ENCODE assay signal across 32 cellular contexts in the genomic region with DNA sequence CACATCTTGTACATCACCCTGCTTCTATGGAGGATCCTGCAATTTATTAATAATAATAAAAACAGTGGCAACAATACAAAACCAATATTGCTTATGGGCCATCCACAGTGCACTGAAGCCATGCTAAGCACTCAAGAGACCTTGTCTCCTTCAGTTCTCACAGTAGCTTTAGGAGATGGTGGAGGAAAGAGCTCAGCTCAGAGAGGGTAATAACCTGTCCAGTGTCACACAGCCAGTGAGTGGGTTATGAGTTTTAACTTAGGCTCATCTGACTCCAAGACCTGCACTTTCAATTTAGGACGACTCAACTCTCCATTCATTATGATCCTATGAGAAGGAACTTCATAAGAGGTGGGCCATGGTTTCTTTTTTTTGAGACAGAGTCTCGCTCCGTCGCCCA.
"Had no signal": no experiment of that assay in that cellular context is flagged by ENCODE, and none has a peak within 500 bp of the region (broad histone marks: within the 10 kb centered on the region; RNA-seq: fewer than 3 reads in every experiment).

No MANE protein-coding gene starts in this region.

- FAIRE-seq: small intestine, urothelium cell line had no signal

- H3K27me3 Mint-ChIP-seq: stimulated activated memory B cell treated with anti-CD40 and anti-IgM and Interleukin-4, amounts not matched to agents 10 μg/mL and 1 μg/mL and 100 μg/mL, for 72 hours; stimulated activated naive CD8-positive, alpha-beta T cell treated with anti-CD3 and anti-CD28 coated beads, Interleukin-15, amount 100 ng/mL, for 72 hours had no signal

- H3K4me2 ChIP-seq: neural progenitor cell had no signal

- H3K9ac ChIP-seq: neural progenitor cell, parathyroid adenoma had no signal

- H3K4me1 ChIP-seq: neural progenitor cell, parathyroid adenoma, right lobe of liver, testis, tibial artery, vagina had no signal

- H3K4me3 Mint-ChIP-seq: naive thymus-derived CD4-positive, alpha-beta T cell; natural killer cell; nephron; neural progenitor cell; stimulated activated memory B cell treated with anti-CD40 and anti-IgM and Interleukin-4, amounts not matched to agents 10 μg/mL and 1 μg/mL and 100 μg/mL, for 72 hours; stimulated activated naive CD8-positive, alpha-beta T cell treated with anti-CD3 and anti-CD28 coated beads, Interleukin-15, amount 100 ng/mL, for 72 hours had no signal

- H3K4me3 ChIP-seq: neural progenitor cell, ovary, psoas muscle, right lobe of liver, sigmoid colon, spleen, suprapubic skin, testis, tibial artery, upper lobe of left lung, vagina had no signal

- H3K27ac ChIP-seq: neural progenitor cell, ovary, parathyroid adenoma, psoas muscle, right lobe of liver, sigmoid colon, spleen, suprapubic skin, testis, tibial artery, upper lobe of left lung, vagina had no signal

- DNase-seq: naive thymus-derived CD4-positive, alpha-beta T cell; natural killer cell; occipital lobe; ovary; posterior cingulate gyrus; psoas muscle; right cardiac atrium; right lobe of liver; sigmoid colon; small intestine; spleen; stimulated activated CD4-positive, alpha-beta T cell treated with anti-CD3 and anti-CD28 coated beads, Interleukin-12 subunit alpha, Interleukin-12 subunit beta, amount 100 ng/mL, for 4 hours; stimulated activated CD4-positive, alpha-beta T cell treated with anti-CD3 and anti-CD28 coated beads, Interleukin-1b, Interleukin-23, amount 100 ng/mL, for 48 hours; stimulated activated CD4-positive, alpha-beta T cell treated with anti-CD3 and anti-CD28 coated beads, Interleukin-4, amount 100 ng/mL, for 1 hour; stimulated activated CD4-positive, alpha-beta T cell treated with anti-CD3 and anti-CD28 coated beads, Interleukin-4, amount 100 ng/mL, for 4 hours; stimulated activated CD8-positive, alpha-beta memory T cell treated with anti-CD3 and anti-CD28 coated beads, Interleukin-4, amount 100 ng/mL, for 48 hours; stimulated activated naive CD4-positive, alpha-beta T cell; stimulated activated naive CD8-positive, alpha-beta T cell treated with anti-CD3 and anti-CD28 coated beads, Interleukin-15, amount 100 ng/mL, for 72 hours; stimulated activated naive CD8-positive, alpha-beta T cell treated with anti-CD3 and anti-CD28 coated beads, Interleukin-15, Interleukin-2, amounts not matched to agents 100 U/mL and 50 U/mL, for 24 hours; substantia nigra; testis; tibial artery; trophoblast cell had no signal

- H3K27me3 ChIP-seq: neural progenitor cell, ovary, right lobe of liver, sigmoid colon, suprapubic skin, testis, tibial artery, upper lobe of left lung, vagina had no signal

- H2AFZ ChIP-seq: neural progenitor cell, parathyroid adenoma had no signal

- H3K9me3 ChIP-seq: ovary, psoas muscle, right lobe of liver, sigmoid colon, spleen, suprapubic skin, testis, tibial artery, upper lobe of left lung, vagina had no signal

- H3K27ac Mint-ChIP-seq: naive thymus-derived CD4-positive, alpha-beta T cell; natural killer cell; nephron; neural progenitor cell; progenitor cell of endocrine pancreas; stimulated activated memory B cell treated with anti-CD40 and anti-IgM and Interleukin-4, amounts not matched to agents 10 μg/mL and 1 μg/mL and 100 μg/mL, for 72 hours; stimulated activated naive CD8-positive, alpha-beta T cell treated with anti-CD3 and anti-CD28 coated beads, Interleukin-15, amount 100 ng/mL, for 72 hours had no signal

- H3K36me3 ChIP-seq: neural progenitor cell, ovary, right lobe of liver, sigmoid colon, spleen, suprapubic skin, tibial artery, upper lobe of left lung, vagina had no signal

- H3K79me2 ChIP-seq: parathyroid adenoma had no signal

- H3K36me3 Mint-ChIP-seq: naive thymus-derived CD4-positive, alpha-beta T cell; natural killer cell; neural progenitor cell; stimulated activated memory B cell treated with anti-CD40 and anti-IgM and Interleukin-4, amounts not matched to agents 10 μg/mL and 1 μg/mL and 100 μg/mL, for 72 hours had no signal

- H3K9me3 Mint-ChIP-seq: natural killer cell; nephron; stimulated activated memory B cell treated with anti-CD40 and anti-IgM and Interleukin-4, amounts not matched to agents 10 μg/mL and 1 μg/mL and 100 μg/mL, for 72 hours; stimulated activated naive CD8-positive, alpha-beta T cell treated with anti-CD3 and anti-CD28 coated beads, Interleukin-15, amount 100 ng/mL, for 72 hours had no signal

- H3K4me1 Mint-ChIP-seq: neural progenitor cell had no signal
